Comparison of ENCODE assay signal across 18 cellular contexts in genomic region chr7:148596354-148596753, GRCh38. TPM values are rescaled to one million over a fixed set of nuclear protein-coding genes. Genes with fewer than 3 reads are reported as not detected.
"Had no signal": no experiment of that assay in that cellular context is flagged by ENCODE, and none has a peak within 500 bp of the region (broad histone marks: within the 10 kb centered on the region; RNA-seq: fewer than 3 reads in every experiment).

No MANE protein-coding gene starts in this region.

RNA-seq across cellular contexts. Expression of gene C7orf33, which starts 5.8 kb away (rescaled TPM):
- total RNA-seq: naive thymus-derived CD8-positive, alpha-beta T cell; neural crest cell; omental fat pad; osteocyte; pancreas; posterior vena cava; prostate gland; pulmonary artery endothelial cell; right atrium auricular region; sciatic nerve; smooth muscle cell; spleen; suprapubic skin; transverse colon; upper lobe of right lung; urinary bladder; uterus had no signal
- polyA plus RNA-seq: naive thymus-derived CD8-positive, alpha-beta T cell; pancreas; smooth muscle cell; spleen; thymus; urinary bladder had no signal
